16 cellular contexts compared by ENCODE assay signal in genomic region chr3:9169951-9170850, GRCh38.
DNase-seq lines count a peak whose midpoint lies in the region; ATAC-seq and TF ChIP-seq lines count a peak whose summit lies in the region.
"Had no signal": no experiment of that assay in that cellular context is flagged by ENCODE, and none has a peak within 500 bp of the region (broad histone marks: within the 10 kb centered on the region; RNA-seq: fewer than 3 reads in every experiment).

No MANE protein-coding gene starts in this region.

- H3K4me3 ChIP-seq in skin epidermis = no peak overlapping the region
- H3K4me3 ChIP-seq: upper lobe of left lung had no signal

- H3K9me3 Mint-ChIP-seq in MCF 10A (ENCODE audit: unreplicated experiment) = peaks cover 7% of the 10 kb centered on the region
- H3K9me3 Mint-ChIP-seq: brain, nephron had no signal

- peak overlapping the region; percentile 13 for H3K4me3 Mint-ChIP-seq in MCF 10A (ENCODE audit: unreplicated experiment)
- H3K4me3 Mint-ChIP-seq: brain, nephron had no signal

- H3K27ac ChIP-seq in skin epidermis = peak overlapping the region in 13 of 21 experiments; percentile 8 to 75 (median 45)
- H3K27ac ChIP-seq: 22Rv1 had no signal

- CTCF ChIA-PET in MCF 10A (lab: Yijun Ruan, JAX) = interaction anchor here (0.6 kb wide), 2 partner anchors 44 to 168 kb away, joined by 3 read pairs; no protein-coding TSS in a partner anchor

- POLR2A ChIA-PET in MCF 10A (lab: Yijun Ruan, JAX) = interaction anchor here (2.6 kb wide), 1 partner anchor 79 kb away, joined by 13 read pairs; the partner anchor contains the start of gene SRGAP3

- no TSS peak for BruUV-seq in MCF 10A (replicated peaks; lab: Mats Ljungman, UMichigan)

- in situ Hi-C loops in KBM-7 (cut with MboI; ENCODE audit: low pct_unique_long_range_greater_than_20kb, low sequenced_read_pairs) = no loop called here

- peak; percentile 15 for DNase-seq in NK-92 treated with Interleukin-12 subunit alpha and Interleukin-12 subunit beta, amount 100 ng/mL, for 24 hours (lab: John Stamatoyannopoulos, UW)
- DNase-seq in NK-92 (lab: John Stamatoyannopoulos, UW; ENCODE audit: unreplicated experiment) = no peak
- peak; percentile 25 for DNase-seq in KBM-7
- DNase-seq in MCF 10A (ENCODE audit: unreplicated experiment) = peak; percentile 60
- no peak for DNase-seq in NCI-H2029 (lab: John Stamatoyannopoulos, UW)
- DNase-seq: head of caudate nucleus, NCI-H1105 treated with DMSO at 0.1 percent for 48 hours, NCI-H446, upper lobe of left lung had no signal

- intact Hi-C loops in MCF 10A (cut with micrococcal nuclease) = loop anchor here (1.0 kb wide), 1 partner anchor 132 kb away; no protein-coding TSS in a partner anchor

- peak overlapping the region; percentile 84 for H3K27ac Mint-ChIP-seq in MCF 10A (ENCODE audit: low read depth, unreplicated experiment)

- H3K27me3 Mint-ChIP-seq in MCF 10A (ENCODE audit: insufficient read depth, unreplicated experiment) = no peaks in the 10 kb centered on the region
- H3K27me3 Mint-ChIP-seq: brain had no signal

- H3K36me3 Mint-ChIP-seq in MCF 10A (ENCODE audit: insufficient read depth, unreplicated experiment) = peaks cover 10% of the 10 kb centered on the region

- no peak for ATAC-seq in HG03439 (IDR thresholded peaks at IDR 0.05; ENCODE audit: unreplicated experiment)
- no peak for ATAC-seq in GM21737 (IDR thresholded peaks at IDR 0.05; ENCODE audit: unreplicated experiment)
- ATAC-seq: left lobe of liver had no signal

- TF ChIP-seq CTCF in MCF 10A (IDR thresholded peaks at IDR 0.05; ENCODE audit: unreplicated experiment) = no peak

- peaks cover 29% of the 10 kb centered on the region for H3K4me1 Mint-ChIP-seq in MCF 10A (ENCODE audit: insufficient read depth, unreplicated experiment)

Comparison
In these comparisons a context has a peak if more than half of its experiments do, and no peak if none do; other contexts are left out.
1. DNase-seq: peak in NK-92 treated with Interleukin-12 subunit alpha and Interleukin-12 subunit beta, amount 100 ng/mL, for 24 hours (single experiment), KBM-7 (single experiment) and MCF 10A (single experiment); none in NK-92 (single experiment) and NCI-H2029 (single experiment).